Comparison of ENCODE assay signal across 1 cellular context in the genomic region with DNA sequence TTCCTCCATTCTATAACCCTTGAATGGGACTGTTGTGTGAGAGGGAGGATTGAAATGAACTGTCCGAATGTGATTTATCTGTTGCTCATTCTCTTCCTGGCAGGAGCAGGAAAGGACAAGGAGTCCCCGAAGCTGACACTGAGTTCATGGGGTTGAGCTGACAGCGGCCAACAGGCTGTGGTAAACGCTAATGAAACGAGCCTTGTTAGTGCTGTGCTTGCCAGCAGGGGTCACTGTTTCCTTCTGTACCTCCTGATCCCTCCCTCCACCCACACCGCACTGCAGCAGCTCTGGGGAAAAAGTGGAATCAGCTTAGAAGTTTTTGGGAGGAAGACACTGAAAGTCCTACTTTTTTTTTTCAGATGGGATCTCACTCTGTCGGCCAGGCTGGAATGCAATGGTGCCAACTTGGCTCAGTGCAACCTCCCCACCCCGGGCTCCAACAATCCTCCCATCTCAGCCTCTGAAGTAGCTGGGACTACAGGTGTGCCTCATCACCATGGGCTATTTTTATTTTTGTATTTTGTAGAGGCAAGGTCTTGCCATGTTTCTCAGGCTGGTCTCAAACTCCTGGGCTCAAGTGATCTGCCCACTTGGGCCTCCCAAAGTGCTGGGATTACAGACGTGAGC.
TF ChIP-seq lines count a peak whose summit lies in the region.

No MANE protein-coding gene starts in this region.

TF ChIP-seq in WTC11, 78 proteins besides CTCF, POLR2A, EP300 and RAD21 (continued from another document):
- TF ChIP-seq, protein P1, sequence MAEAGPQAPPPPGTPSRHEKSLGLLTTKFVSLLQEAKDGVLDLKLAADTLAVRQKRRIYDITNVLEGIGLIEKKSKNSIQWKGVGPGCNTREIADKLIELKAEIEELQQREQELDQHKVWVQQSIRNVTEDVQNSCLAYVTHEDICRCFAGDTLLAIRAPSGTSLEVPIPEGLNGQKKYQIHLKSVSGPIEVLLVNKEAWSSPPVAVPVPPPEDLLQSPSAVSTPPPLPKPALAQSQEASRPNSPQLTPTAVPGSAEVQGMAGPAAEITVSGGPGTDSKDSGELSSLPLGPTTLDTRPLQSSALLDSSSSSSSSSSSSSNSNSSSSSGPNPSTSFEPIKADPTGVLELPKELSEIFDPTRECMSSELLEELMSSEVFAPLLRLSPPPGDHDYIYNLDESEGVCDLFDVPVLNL (CRISPR knock-in tag; IDR thresholded peaks at IDR 0.05; ENCODE audit: borderline replicate concordance, low read depth), result no peak
- no peak for TF ChIP-seq RORB (CRISPR knock-in tag; IDR thresholded peaks at IDR 0.05)
